ENCODE assay signal across 1 cellular context in the genomic region with DNA sequence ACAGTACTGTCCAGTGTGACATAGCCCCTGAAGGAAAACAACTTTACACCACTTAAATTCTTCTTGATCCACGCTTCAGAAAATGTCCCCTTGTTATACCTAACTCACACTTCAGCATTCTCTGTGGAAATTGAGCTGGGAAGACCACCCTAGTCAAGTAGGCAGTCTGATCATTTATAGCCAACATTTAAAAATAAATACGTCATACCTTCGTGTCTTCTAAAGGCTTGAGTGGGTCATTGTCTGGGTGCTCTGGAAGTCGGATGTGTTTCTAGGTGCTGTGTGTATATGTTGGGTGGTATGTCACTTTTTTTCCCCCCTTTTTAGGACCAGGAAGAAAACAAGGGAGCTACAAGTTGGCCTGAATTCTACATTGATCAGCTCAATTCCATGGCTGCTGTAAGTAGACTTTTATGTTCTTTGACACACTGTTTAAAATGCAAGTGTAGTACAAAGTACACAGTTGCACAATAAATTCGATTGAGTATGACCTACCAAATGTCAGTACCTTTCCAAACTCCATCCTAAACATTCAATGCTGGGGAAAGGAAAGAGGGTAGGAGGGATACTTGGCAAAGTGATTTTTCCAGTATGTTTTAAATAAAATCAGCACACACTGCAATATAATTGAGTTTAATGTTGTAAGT.
TF ChIP-seq lines count a peak whose summit lies in the region.

No MANE protein-coding gene starts in this region.

TF ChIP-seq in HepG2, 621 proteins besides CTCF, POLR2A, EP300 and RAD21 (continued from another document and continues in another):
- TF ChIP-seq REST (IDR thresholded peaks at IDR 0.05; ENCODE audit: borderline replicate concordance in 1 of 2, low read depth in 1 of 2, low read length in 2 of 2) (no peak), FOXA3 (CRISPR knock-in tag; IDR thresholded peaks at IDR 0.05) (peak; percentile 86), HES4 (CRISPR knock-in tag; IDR thresholded peaks at IDR 0.05; ENCODE audit: borderline replicate concordance) (no peak), ZBTB14 (CRISPR knock-in tag; IDR thresholded peaks at IDR 0.05) (no peak), ZNF160 (CRISPR knock-in tag; IDR thresholded peaks at IDR 0.05) (no peak), CHD2 (IDR thresholded peaks at IDR 0.05; ENCODE audit: low read depth, low read length) (no peak), ZNF713 (CRISPR knock-in tag; IDR thresholded peaks at IDR 0.05) (no peak), ZBTB7A (CRISPR knock-in tag; IDR thresholded peaks at IDR 0.05) (no peak), EHMT2 (IDR thresholded peaks at IDR 0.05; ENCODE audit: borderline replicate concordance, low read depth, low read length) (peak; percentile 94), ZBTB46 (CRISPR knock-in tag; IDR thresholded peaks at IDR 0.05; ENCODE audit: borderline replicate concordance) (no peak), SUZ12 (IDR thresholded peaks at IDR 0.05; ENCODE audit: low read depth, low read length) (no peak), KLF11 (CRISPR knock-in tag; IDR thresholded peaks at IDR 0.05) (no peak), CBX5 (CRISPR knock-in tag; IDR thresholded peaks at IDR 0.05; ENCODE audit: borderline replicate concordance) (no peak), BCLAF1 (IDR thresholded peaks at IDR 0.05) (no peak), HOXD1 (CRISPR knock-in tag; IDR thresholded peaks at IDR 0.05) (0 out of 2 replicates have a peak, but pooled peaks have one; percentile 38), SP140L (CRISPR knock-in tag; IDR thresholded peaks at IDR 0.05; ENCODE audit: borderline replicate concordance) (no peak), CCAR2 (optimal IDR thresholded peaks at IDR 0.05; ENCODE audit: low read depth, low read length) (no peak), HOXA9 (CRISPR knock-in tag; IDR thresholded peaks at IDR 0.05; ENCODE audit: borderline replicate concordance) (no peak), FOXO1 (CRISPR knock-in tag; IDR thresholded peaks at IDR 0.05) (peak; percentile 70; the same call in 1 of the 2 replicates), HNF4G (IDR thresholded peaks at IDR 0.05; ENCODE audit: borderline replicate concordance, low read depth, low read length) (peak; percentile 94), HNF4G (CRISPR knock-in tag; IDR thresholded peaks at IDR 0.05; ENCODE audit: borderline replicate concordance, low read depth) (peak; percentile 80; the same call in 1 of the 2 replicates), KDM2A (CRISPR knock-in tag; IDR thresholded peaks at IDR 0.05; ENCODE audit: borderline replicate concordance, low read depth) (no peak), ZNF768 (CRISPR knock-in tag; IDR thresholded peaks at IDR 0.05) (no peak), ZNF800 (CRISPR knock-in tag; IDR thresholded peaks at IDR 0.05) (no peak)
- TF ChIP-seq, protein P1, sequence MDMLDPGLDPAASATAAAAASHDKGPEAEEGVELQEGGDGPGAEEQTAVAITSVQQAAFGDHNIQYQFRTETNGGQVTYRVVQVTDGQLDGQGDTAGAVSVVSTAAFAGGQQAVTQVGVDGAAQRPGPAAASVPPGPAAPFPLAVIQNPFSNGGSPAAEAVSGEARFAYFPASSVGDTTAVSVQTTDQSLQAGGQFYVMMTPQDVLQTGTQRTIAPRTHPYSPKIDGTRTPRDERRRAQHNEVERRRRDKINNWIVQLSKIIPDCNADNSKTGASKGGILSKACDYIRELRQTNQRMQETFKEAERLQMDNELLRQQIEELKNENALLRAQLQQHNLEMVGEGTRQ (IDR thresholded peaks at IDR 0.05; ENCODE audit: low read depth, low read length) = no peak
- TF ChIP-seq, protein P1 (CRISPR knock-in tag; IDR thresholded peaks at IDR 0.05; ENCODE audit: borderline replicate concordance) = no peak
- TF ChIP-seq, protein P2, sequence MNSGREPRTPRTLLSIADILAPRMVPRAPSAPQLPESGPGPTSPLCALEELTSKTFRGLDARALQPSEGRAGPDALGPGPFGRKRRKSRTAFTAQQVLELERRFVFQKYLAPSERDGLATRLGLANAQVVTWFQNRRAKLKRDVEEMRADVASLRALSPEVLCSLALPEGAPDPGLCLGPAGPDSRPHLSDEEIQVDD (CRISPR knock-in tag; IDR thresholded peaks at IDR 0.05; ENCODE audit: borderline replicate concordance) = no peak
- TF ChIP-seq, protein P3, sequence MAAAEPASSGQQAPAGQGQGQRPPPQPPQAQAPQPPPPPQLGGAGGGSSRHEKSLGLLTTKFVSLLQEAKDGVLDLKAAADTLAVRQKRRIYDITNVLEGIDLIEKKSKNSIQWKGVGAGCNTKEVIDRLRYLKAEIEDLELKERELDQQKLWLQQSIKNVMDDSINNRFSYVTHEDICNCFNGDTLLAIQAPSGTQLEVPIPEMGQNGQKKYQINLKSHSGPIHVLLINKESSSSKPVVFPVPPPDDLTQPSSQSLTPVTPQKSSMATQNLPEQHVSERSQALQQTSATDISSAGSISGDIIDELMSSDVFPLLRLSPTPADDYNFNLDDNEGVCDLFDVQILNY (CRISPR knock-in tag; conservative IDR thresholded peaks at IDR 0.05) = no peak
- TF ChIP-seq, protein P4, sequence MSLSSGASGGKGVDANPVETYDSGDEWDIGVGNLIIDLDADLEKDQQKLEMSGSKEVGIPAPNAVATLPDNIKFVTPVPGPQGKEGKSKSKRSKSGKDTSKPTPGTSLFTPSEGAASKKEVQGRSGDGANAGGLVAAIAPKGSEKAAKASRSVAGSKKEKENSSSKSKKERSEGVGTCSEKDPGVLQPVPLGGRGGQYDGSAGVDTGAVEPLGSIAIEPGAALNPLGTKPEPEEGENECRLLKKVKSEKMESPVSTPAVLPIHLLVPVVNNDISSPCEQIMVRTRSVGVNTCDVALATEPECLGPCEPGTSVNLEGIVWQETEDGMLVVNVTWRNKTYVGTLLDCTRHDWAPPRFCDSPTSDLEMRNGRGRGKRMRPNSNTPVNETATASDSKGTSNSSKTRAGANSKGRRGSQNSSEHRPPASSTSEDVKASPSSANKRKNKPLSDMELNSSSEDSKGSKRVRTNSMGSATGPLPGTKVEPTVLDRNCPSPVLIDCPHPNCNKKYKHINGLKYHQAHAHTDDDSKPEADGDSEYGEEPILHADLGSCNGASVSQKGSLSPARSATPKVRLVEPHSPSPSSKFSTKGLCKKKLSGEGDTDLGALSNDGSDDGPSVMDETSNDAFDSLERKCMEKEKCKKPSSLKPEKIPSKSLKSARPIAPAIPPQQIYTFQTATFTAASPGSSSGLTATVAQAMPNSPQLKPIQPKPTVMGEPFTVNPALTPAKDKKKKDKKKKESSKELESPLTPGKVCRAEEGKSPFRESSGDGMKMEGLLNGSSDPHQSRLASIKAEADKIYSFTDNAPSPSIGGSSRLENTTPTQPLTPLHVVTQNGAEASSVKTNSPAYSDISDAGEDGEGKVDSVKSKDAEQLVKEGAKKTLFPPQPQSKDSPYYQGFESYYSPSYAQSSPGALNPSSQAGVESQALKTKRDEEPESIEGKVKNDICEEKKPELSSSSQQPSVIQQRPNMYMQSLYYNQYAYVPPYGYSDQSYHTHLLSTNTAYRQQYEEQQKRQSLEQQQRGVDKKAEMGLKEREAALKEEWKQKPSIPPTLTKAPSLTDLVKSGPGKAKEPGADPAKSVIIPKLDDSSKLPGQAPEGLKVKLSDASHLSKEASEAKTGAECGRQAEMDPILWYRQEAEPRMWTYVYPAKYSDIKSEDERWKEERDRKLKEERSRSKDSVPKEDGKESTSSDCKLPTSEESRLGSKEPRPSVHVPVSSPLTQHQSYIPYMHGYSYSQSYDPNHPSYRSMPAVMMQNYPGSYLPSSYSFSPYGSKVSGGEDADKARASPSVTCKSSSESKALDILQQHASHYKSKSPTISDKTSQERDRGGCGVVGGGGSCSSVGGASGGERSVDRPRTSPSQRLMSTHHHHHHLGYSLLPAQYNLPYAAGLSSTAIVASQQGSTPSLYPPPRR (CRISPR knock-in tag; IDR thresholded peaks at IDR 0.05; ENCODE audit: borderline replicate concordance) = peak; percentile 61; the same call in 1 of the 2 replicates
